ENCODE assay signal across 10 cellular contexts in the genomic region with DNA sequence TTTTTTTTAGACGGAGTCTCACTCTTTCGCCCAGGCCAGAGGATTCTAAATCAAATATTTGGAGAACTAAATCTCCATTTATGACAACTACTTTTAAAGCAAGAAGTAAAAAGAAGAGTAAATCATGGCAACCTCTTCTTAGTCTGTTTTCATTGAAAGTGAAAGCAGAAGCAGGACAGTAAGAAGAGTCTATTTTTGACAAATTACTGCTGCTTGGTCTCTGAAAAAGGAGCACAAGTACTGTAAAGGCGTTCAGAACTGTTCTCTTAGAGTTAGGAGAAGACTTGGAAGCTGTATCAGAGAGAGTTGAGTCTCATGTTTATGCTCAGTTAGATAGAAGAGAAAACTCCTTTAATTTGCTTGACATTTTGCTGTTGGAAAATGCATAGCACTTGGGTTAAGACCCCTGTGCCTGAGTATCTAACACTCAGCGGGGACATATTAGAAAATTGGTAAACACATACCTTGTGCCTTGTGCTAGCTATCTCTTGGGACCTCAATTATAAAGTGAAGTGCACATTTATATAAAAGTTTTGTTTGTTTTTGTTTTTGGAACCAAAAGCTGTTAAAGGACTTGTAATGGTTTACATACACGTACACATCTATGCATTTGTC.
DNase-seq lines count a peak whose midpoint lies in the region; ATAC-seq and TF ChIP-seq lines count a peak whose summit lies in the region.
"Had no signal": no experiment of that assay in that cellular context is flagged by ENCODE, and none has a peak within 500 bp of the region (broad histone marks: within the 10 kb centered on the region; RNA-seq: fewer than 3 reads in every experiment).

No MANE protein-coding gene starts in this region.

- H3K27me3 ChIP-seq in Loucy (ENCODE audit: insufficient read depth, low read length, poor library complexity, severe bottlenecking) (no peaks in the 10 kb centered on the region), osteoblast (ENCODE audit: insufficient read depth, low read length) (no peaks in the 10 kb centered on the region), BE2C (no peaks in the 10 kb centered on the region)

- H3K4me3 ChIP-seq in Loucy (ENCODE audit: low read length, poor library complexity, severe bottlenecking), result peak overlapping the region; percentile 3
- no peak overlapping the region for H3K4me3 ChIP-seq in osteoblast (ENCODE audit: insufficient read depth, low read length)
- H3K4me3 ChIP-seq in BE2C (ENCODE audit: low read depth, low read length), result no peak overlapping the region

- no peaks in the 10 kb centered on the region for H3F3A ChIP-seq in Loucy (ENCODE audit: low read depth)

- H3K4me1 ChIP-seq in Loucy (ENCODE audit: insufficient read depth, low read length, poor library complexity, severe bottlenecking), result no peaks in the 10 kb centered on the region
- no peaks in the 10 kb centered on the region for H3K4me1 ChIP-seq in osteoblast (ENCODE audit: insufficient read depth, low read length)
- no peaks in the 10 kb centered on the region for H3K4me1 ChIP-seq in BE2C

- DNase-seq in AML-193 (lab: John Stamatoyannopoulos, UW), result peak; percentile 12 to 23
- DNase-seq in osteoblast (ENCODE audit: insufficient read length, low spot score, missing footprints), result no peak
- DNase-seq in BE2C, result no peak
- DNase-seq in NCI-H748 (lab: John Stamatoyannopoulos, UW; ENCODE audit: unreplicated experiment), result no peak
- DNase-seq: activated CD8-positive, alpha-beta memory T cell treated with anti-CD3 and anti-CD28 coated beads, Interleukin-2, amount 10 ng/mL, durations not matched to agents 7 days and 5 days; NCI-H2227 treated with DMSO at 0.1 percent for 48 hours had no signal

- ATAC-seq in GM19324 (IDR thresholded peaks at IDR 0.05; ENCODE audit: low FRiP score, unreplicated experiment) (peak; percentile 87), HG02798 (IDR thresholded peaks at IDR 0.05; ENCODE audit: poor library complexity, unreplicated experiment) (peak; percentile 93), HG03457 (IDR thresholded peaks at IDR 0.05; ENCODE audit: unreplicated experiment) (no peak)
- ATAC-seq: activated CD8-positive, alpha-beta memory T cell treated with anti-CD3 and anti-CD28 coated beads, Interleukin-2, amount 10 ng/mL, durations not matched to agents 7 days and 5 days had no signal

- no peaks in the 10 kb centered on the region for H4K20me1 ChIP-seq in Loucy (ENCODE audit: insufficient read depth, low read length, poor library complexity, severe bottlenecking)
- H4K20me1 ChIP-seq in osteoblast (ENCODE audit: insufficient read depth, low read length), result no peaks in the 10 kb centered on the region

- H3K4me2 ChIP-seq in Loucy (ENCODE audit: low read depth, low read length, poor library complexity, severe bottlenecking), result peak overlapping the region; percentile 3
- H3K4me2 ChIP-seq in osteoblast (ENCODE audit: insufficient read depth, low read length), result no peak overlapping the region

- H3K9me3 ChIP-seq in Loucy (ENCODE audit: insufficient read depth, low read depth, low read length) (no peaks in the 10 kb centered on the region), osteoblast (ENCODE audit: low read depth, low read length) (peaks cover 3% of the 10 kb centered on the region), BE2C (no peaks in the 10 kb centered on the region; the same call in 1 of the 2 replicates)

- TF ChIP-seq CTCF in Loucy (conservative IDR thresholded peaks at IDR 0.05; ENCODE audit: low read length) (no peak), osteoblast (IDR thresholded peaks at IDR 0.05; ENCODE audit: extremely low read depth, low read depth, low read length) (no peak), BE2C (IDR thresholded peaks at IDR 0.05; ENCODE audit: low read depth, low read length) (no peak)

- H2AFZ ChIP-seq in Loucy (ENCODE audit: low read length) (peak overlapping the region; percentile 47), osteoblast (ENCODE audit: low read length) (no peak overlapping the region)

- no peak overlapping the region for H3K9ac ChIP-seq in Loucy (ENCODE audit: low read depth, low read length, poor library complexity, severe bottlenecking)

- no peaks in the 10 kb centered on the region for H3K79me2 ChIP-seq in Loucy (ENCODE audit: insufficient read depth, low read length)
- H3K79me2 ChIP-seq in osteoblast (ENCODE audit: insufficient read depth, low read length), result no peaks in the 10 kb centered on the region

- no peak overlapping the region for H3K27ac ChIP-seq in osteoblast (ENCODE audit: low read depth, low read length)

- H3K9me2 ChIP-seq in Loucy (replicated peaks; ENCODE audit: low read depth, low read length), result no peaks in the 10 kb centered on the region

- H3K36me3 ChIP-seq in Loucy (ENCODE audit: insufficient read depth, low read length) (no peaks in the 10 kb centered on the region), osteoblast (ENCODE audit: insufficient read depth, low read length) (no peaks in the 10 kb centered on the region), BE2C (no peaks in the 10 kb centered on the region)

Comparison
In these comparisons a context has a peak if more than half of its experiments do, and no peak if none do; other contexts are left out.
1. DNase-seq: peak in AML-193 (2 of 2); none in osteoblast (single experiment), BE2C (single experiment) and NCI-H748 (single experiment).